1 cellular context compared by ENCODE assay signal in the genomic region with DNA sequence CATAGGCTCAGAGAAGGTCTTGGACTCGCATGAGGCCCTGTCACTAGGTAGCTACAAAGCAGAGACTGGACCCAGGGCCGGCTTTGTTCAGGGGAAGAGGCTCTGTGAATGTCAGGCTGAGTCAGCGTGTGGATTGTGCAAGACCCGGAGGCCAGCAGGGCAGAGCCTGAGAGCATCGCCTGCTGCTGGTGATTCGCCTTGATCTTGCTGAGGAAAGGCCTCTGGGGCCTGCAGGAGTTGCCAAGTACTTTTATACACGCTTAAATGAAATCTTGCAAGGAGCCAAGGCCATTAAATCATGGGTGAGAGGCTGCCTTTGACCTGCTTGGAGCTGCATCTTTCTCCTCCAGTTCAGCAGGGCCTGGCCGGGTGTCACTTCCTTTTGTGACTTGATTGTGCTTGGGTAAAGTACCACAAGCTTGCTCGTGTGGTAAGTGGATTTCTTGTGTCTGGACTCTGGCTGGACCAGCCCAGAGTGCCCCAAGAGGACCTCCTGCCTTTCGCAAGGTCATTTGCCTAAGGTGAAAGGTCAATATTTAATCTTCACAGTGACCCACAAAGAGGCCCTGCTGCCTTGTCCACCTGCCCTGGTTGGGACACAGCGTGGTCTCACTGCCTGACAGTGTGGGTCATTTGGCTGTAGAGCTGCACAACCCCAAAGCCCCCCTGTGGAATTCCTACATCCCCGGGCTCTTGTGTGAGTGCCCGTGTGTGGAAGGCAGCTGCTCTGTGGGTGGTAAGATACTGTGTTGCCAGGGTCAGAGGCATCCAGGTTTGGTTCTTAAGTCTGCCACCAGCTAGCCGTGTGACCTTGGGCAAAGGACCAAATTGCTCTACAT.
TF ChIP-seq lines count a peak whose summit lies in the region.

No MANE protein-coding gene starts in this region.

TF ChIP-seq in HepG2, 621 proteins besides CTCF, POLR2A, EP300 and RAD21 (continued from another document and continues in another):
- TF ChIP-seq, protein P1, sequence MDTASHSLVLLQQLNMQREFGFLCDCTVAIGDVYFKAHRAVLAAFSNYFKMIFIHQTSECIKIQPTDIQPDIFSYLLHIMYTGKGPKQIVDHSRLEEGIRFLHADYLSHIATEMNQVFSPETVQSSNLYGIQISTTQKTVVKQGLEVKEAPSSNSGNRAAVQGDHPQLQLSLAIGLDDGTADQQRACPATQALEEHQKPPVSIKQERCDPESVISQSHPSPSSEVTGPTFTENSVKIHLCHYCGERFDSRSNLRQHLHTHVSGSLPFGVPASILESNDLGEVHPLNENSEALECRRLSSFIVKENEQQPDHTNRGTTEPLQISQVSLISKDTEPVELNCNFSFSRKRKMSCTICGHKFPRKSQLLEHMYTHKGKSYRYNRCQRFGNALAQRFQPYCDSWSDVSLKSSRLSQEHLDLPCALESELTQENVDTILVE (CRISPR knock-in tag; IDR thresholded peaks at IDR 0.05), result peak; percentile 8; the same call in 1 of the 2 replicates
- TF ChIP-seq TBX2 (CRISPR knock-in tag; IDR thresholded peaks at IDR 0.05; ENCODE audit: borderline replicate concordance) (peak; percentile 63), ZNF556 (CRISPR knock-in tag; IDR thresholded peaks at IDR 0.05; ENCODE audit: borderline replicate concordance) (no peak; the same call in 1 of the 2 replicates), SPEN (CRISPR knock-in tag; IDR thresholded peaks at IDR 0.05; ENCODE audit: low read depth) (peak; percentile 53; the same call in 1 of the 2 replicates), ZKSCAN8 (CRISPR knock-in tag; IDR thresholded peaks at IDR 0.05; ENCODE audit: borderline replicate concordance) (no peak), SATB2 (CRISPR knock-in tag; IDR thresholded peaks at IDR 0.05) (no peak), GATAD1 (CRISPR knock-in tag; IDR thresholded peaks at IDR 0.05) (peak; percentile 64), TMF1 (CRISPR knock-in tag; IDR thresholded peaks at IDR 0.05; ENCODE audit: low read depth) (0 out of 2 replicates have a peak, but pooled peaks have one; percentile 23), ZNF598 (CRISPR knock-in tag; IDR thresholded peaks at IDR 0.05; ENCODE audit: borderline replicate concordance) (no peak), ARID4A (CRISPR knock-in tag; IDR thresholded peaks at IDR 0.05; ENCODE audit: borderline replicate concordance) (peak; percentile 64; the same call in 1 of the 2 replicates), ZNF264 (CRISPR knock-in tag; IDR thresholded peaks at IDR 0.05) (no peak; the same call in 1 of the 2 replicates), NR0B2 (CRISPR knock-in tag; IDR thresholded peaks at IDR 0.05) (no peak), NKX3-1 (CRISPR knock-in tag; IDR thresholded peaks at IDR 0.05) (no peak), MYNN (CRISPR knock-in tag; IDR thresholded peaks at IDR 0.05; ENCODE audit: low read depth) (no peak), PHF21A (CRISPR knock-in tag; IDR thresholded peaks at IDR 0.05) (peak; percentile 78), MED13 (CRISPR knock-in tag; IDR thresholded peaks at IDR 0.05) (peak; percentile 48; the same call in 1 of the 2 replicates), ZNF724P (CRISPR knock-in tag; IDR thresholded peaks at IDR 0.05; ENCODE audit: borderline replicate concordance) (no peak), ZNF747 (CRISPR knock-in tag; IDR thresholded peaks at IDR 0.05; ENCODE audit: borderline replicate concordance) (0 out of 2 replicates have a peak, but pooled peaks have one; percentile 71), NR2F6 (IDR thresholded peaks at IDR 0.05) (peak; percentile 91), NR2F6 (CRISPR knock-in tag; IDR thresholded peaks at IDR 0.05) (peak; percentile 81), TGIF2 (CRISPR knock-in tag; IDR thresholded peaks at IDR 0.05) (peak; percentile 92), ZNF792 (CRISPR knock-in tag; IDR thresholded peaks at IDR 0.05) (peak; percentile 72; the same call in 1 of the 2 replicates), STAT6 (CRISPR knock-in tag; IDR thresholded peaks at IDR 0.05; ENCODE audit: borderline replicate concordance) (no peak), HNF4A (CRISPR knock-in tag; IDR thresholded peaks at IDR 0.05) (peak; percentile 69)
- TF ChIP-seq, protein P2, sequence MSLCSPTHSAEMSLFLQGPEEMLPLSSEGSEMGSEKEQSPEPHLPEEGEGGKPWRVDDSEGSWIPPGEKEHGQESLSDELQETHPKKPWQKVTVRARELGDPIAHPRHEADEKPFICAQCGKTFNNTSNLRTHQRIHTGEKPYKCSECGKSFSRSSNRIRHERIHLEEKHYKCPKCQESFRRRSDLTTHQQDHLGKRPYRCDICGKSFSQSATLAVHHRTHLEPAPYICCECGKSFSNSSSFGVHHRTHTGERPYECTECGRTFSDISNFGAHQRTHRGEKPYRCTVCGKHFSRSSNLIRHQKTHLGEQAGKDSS (CRISPR knock-in tag; IDR thresholded peaks at IDR 0.05; ENCODE audit: borderline replicate concordance, low read depth), result 0 out of 2 replicates have a peak, but pooled peaks have one; percentile 38
- TF ChIP-seq, protein P3, sequence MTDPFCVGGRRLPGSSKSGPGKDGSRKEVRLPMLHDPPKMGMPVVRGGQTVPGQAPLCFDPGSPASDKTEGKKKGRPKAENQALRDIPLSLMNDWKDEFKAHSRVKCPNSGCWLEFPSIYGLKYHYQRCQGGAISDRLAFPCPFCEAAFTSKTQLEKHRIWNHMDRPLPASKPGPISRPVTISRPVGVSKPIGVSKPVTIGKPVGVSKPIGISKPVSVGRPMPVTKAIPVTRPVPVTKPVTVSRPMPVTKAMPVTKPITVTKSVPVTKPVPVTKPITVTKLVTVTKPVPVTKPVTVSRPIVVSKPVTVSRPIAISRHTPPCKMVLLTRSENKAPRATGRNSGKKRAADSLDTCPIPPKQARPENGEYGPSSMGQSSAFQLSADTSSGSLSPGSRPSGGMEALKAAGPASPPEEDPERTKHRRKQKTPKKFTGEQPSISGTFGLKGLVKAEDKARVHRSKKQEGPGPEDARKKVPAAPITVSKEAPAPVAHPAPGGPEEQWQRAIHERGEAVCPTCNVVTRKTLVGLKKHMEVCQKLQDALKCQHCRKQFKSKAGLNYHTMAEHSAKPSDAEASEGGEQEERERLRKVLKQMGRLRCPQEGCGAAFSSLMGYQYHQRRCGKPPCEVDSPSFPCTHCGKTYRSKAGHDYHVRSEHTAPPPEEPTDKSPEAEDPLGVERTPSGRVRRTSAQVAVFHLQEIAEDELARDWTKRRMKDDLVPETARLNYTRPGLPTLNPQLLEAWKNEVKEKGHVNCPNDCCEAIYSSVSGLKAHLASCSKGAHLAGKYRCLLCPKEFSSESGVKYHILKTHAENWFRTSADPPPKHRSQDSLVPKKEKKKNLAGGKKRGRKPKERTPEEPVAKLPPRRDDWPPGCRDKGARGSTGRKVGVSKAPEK (CRISPR knock-in tag; IDR thresholded peaks at IDR 0.05; ENCODE audit: borderline replicate concordance), result 0 out of 2 replicates have a peak, but pooled peaks have one; percentile 22
- TF ChIP-seq, protein P4, sequence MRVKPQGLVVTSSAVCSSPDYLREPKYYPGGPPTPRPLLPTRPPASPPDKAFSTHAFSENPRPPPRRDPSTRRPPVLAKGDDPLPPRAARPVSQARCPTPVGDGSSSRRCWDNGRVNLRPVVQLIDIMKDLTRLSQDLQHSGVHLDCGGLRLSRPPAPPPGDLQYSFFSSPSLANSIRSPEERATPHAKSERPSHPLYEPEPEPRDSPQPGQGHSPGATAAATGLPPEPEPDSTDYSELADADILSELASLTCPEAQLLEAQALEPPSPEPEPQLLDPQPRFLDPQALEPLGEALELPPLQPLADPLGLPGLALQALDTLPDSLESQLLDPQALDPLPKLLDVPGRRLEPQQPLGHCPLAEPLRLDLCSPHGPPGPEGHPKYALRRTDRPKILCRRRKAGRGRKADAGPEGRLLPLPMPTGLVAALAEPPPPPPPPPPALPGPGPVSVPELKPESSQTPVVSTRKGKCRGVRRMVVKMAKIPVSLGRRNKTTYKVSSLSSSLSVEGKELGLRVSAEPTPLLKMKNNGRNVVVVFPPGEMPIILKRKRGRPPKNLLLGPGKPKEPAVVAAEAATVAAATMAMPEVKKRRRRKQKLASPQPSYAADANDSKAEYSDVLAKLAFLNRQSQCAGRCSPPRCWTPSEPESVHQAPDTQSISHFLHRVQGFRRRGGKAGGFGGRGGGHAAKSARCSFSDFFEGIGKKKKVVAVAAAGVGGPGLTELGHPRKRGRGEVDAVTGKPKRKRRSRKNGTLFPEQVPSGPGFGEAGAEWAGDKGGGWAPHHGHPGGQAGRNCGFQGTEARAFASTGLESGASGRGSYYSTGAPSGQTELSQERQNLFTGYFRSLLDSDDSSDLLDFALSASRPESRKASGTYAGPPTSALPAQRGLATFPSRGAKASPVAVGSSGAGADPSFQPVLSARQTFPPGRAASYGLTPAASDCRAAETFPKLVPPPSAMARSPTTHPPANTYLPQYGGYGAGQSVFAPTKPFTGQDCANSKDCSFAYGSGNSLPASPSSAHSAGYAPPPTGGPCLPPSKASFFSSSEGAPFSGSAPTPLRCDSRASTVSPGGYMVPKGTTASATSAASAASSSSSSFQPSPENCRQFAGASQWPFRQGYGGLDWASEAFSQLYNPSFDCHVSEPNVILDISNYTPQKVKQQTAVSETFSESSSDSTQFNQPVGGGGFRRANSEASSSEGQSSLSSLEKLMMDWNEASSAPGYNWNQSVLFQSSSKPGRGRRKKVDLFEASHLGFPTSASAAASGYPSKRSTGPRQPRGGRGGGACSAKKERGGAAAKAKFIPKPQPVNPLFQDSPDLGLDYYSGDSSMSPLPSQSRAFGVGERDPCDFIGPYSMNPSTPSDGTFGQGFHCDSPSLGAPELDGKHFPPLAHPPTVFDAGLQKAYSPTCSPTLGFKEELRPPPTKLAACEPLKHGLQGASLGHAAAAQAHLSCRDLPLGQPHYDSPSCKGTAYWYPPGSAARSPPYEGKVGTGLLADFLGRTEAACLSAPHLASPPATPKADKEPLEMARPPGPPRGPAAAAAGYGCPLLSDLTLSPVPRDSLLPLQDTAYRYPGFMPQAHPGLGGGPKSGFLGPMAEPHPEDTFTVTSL (CRISPR knock-in tag; IDR thresholded peaks at IDR 0.05; ENCODE audit: borderline replicate concordance), result peak; percentile 83; the same call in 1 of the 2 replicates
- TF ChIP-seq, protein P5, sequence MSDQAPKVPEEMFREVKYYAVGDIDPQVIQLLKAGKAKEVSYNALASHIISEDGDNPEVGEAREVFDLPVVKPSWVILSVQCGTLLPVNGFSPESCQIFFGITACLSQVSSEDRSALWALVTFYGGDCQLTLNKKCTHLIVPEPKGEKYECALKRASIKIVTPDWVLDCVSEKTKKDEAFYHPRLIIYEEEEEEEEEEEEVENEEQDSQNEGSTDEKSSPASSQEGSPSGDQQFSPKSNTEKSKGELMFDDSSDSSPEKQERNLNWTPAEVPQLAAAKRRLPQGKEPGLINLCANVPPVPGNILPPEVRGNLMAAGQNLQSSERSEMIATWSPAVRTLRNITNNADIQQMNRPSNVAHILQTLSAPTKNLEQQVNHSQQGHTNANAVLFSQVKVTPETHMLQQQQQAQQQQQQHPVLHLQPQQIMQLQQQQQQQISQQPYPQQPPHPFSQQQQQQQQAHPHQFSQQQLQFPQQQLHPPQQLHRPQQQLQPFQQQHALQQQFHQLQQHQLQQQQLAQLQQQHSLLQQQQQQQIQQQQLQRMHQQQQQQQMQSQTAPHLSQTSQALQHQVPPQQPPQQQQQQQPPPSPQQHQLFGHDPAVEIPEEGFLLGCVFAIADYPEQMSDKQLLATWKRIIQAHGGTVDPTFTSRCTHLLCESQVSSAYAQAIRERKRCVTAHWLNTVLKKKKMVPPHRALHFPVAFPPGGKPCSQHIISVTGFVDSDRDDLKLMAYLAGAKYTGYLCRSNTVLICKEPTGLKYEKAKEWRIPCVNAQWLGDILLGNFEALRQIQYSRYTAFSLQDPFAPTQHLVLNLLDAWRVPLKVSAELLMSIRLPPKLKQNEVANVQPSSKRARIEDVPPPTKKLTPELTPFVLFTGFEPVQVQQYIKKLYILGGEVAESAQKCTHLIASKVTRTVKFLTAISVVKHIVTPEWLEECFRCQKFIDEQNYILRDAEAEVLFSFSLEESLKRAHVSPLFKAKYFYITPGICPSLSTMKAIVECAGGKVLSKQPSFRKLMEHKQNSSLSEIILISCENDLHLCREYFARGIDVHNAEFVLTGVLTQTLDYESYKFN (CRISPR knock-in tag; conservative IDR thresholded peaks at IDR 0.05), result peak; percentile 88
